ENCODE assay signal across 12 cellular contexts in genomic region chr3:42214064-42214463, GRCh38. TPM values are rescaled to one million over a fixed set of nuclear protein-coding genes. Genes with fewer than 3 reads are reported as not detected.
DNase-seq lines count a peak whose midpoint lies in the region; ATAC-seq and TF ChIP-seq lines count a peak whose summit lies in the region.
"Had no signal": no experiment of that assay in that cellular context is flagged by ENCODE, and none has a peak within 500 bp of the region (broad histone marks: within the 10 kb centered on the region; RNA-seq: fewer than 3 reads in every experiment).

No MANE protein-coding gene starts in this region.

- ATAC-seq in GM19452 (IDR thresholded peaks at IDR 0.05; ENCODE audit: unreplicated experiment) = peak; percentile 29
- peak; percentile 84 for ATAC-seq in left lung
- ATAC-seq: right cardiac atrium had no signal

- in situ Hi-C loops in transverse colon (cut with MboI; ENCODE audit: low pct_ligation_motif_present in 1 of 4, low pct_unique_long_range_greater_than_20kb in 1 of 4, low sequenced_read_pairs in 3 of 4) = no loop called here

- H3K27ac ChIP-seq in left lung (no peak overlapping the region), coronary artery (no peak overlapping the region), transverse colon (peak overlapping the region in 1 of 4 donors; percentile 8), substantia nigra (ENCODE audit: low read depth, low read length, poor library complexity, severe bottlenecking) (no peak overlapping the region)
- H3K27ac ChIP-seq: cardiac muscle cell had no signal

- 70 to 71% methylated on average over 1 to 2 of the region's 2 CpGs for WGBS in transverse colon (ENCODE audit: low coverage in 1 of 2), 2 donors

- TF ChIP-seq POLR2A in transverse colon (IDR thresholded peaks at IDR 0.05) = no peak

- DNase-seq in DMS79 (lab: John Stamatoyannopoulos, UW) (peak; percentile 73), NCI-H2029 (lab: John Stamatoyannopoulos, UW) (peak; percentile 96), left lung (peak in 1 of 2 donors; percentile 71), NCI-H226 (no peak), coronary artery (ENCODE audit: low spot score) (no peak), transverse colon (no peak), substantia nigra (lab: John Stamatoyannopoulos, UW) (no peak)
- DNase-seq: activated CD4-positive, alpha-beta T cell treated with anti-CD3 and anti-CD28 coated beads, Interleukin-2, amount 50 U/mL, for 1 hour; right cardiac atrium had no signal

- H3K36me3 ChIP-seq in left lung = peaks cover 0 to 46% of the 10 kb centered on the region in 2 donors
- peaks cover 0 to 18% (median 2%) of the 10 kb centered on the region in 4 donors for H3K36me3 ChIP-seq in transverse colon

- H3K4me1 ChIP-seq in left lung (no peaks in the 10 kb centered on the region), transverse colon (peaks cover 0 to 6% (median 3%) of the 10 kb centered on the region in 4 donors)

- H3K27me3 ChIP-seq in left lung (no peaks in the 10 kb centered on the region), transverse colon (no peaks in the 10 kb centered on the region)
- H3K27me3 ChIP-seq: cardiac muscle cell had no signal

- intact Hi-C loops in left lung (cut with DNase I) (no loop called here), transverse colon (cut with DNase I; ENCODE audit: low total_unique reads) (no loop called here)

- H3K4me3 ChIP-seq in left lung (no peak overlapping the region), coronary artery (no peak overlapping the region), transverse colon (no peak overlapping the region)
- H3K4me3 ChIP-seq: cardiac muscle cell had no signal

- H3K9me3 ChIP-seq in left lung (no peaks in the 10 kb centered on the region), transverse colon (no peaks in the 10 kb centered on the region)

- TF ChIP-seq CTCF in left lung (IDR thresholded peaks at IDR 0.05) (no peak), coronary artery (IDR thresholded peaks at IDR 0.05) (no peak), transverse colon (IDR thresholded peaks at IDR 0.05) (no peak)

- no peak for TF ChIP-seq EP300 in transverse colon (IDR thresholded peaks at IDR 0.05; ENCODE audit: low read depth)

RNA-seq across cellular contexts. Expression of gene CCK, which starts 51.9 kb away (rescaled TPM):
- total RNA-seq in left lung = under 1 TPM in 1 of 2 donors, not detected in 1; 0.76 TPM
- 1 to 10 TPM in 3 of 4 donors, not detected in 1; 1.4 to 2.2 (median 1.9) TPM for total RNA-seq in transverse colon
- total RNA-seq: cardiac muscle cell, M059J, right cardiac atrium had no signal

Comparison
In these comparisons a context has a peak if more than half of its experiments do, and no peak if none do; other contexts are left out.
1. DNase-seq: peak in DMS79 (single experiment) and NCI-H2029 (single experiment); none in NCI-H226 (single experiment), coronary artery (single experiment), transverse colon (single experiment) and substantia nigra (0 of 49).